Comparison of ENCODE assay signal across 1 cellular context in the genomic region with DNA sequence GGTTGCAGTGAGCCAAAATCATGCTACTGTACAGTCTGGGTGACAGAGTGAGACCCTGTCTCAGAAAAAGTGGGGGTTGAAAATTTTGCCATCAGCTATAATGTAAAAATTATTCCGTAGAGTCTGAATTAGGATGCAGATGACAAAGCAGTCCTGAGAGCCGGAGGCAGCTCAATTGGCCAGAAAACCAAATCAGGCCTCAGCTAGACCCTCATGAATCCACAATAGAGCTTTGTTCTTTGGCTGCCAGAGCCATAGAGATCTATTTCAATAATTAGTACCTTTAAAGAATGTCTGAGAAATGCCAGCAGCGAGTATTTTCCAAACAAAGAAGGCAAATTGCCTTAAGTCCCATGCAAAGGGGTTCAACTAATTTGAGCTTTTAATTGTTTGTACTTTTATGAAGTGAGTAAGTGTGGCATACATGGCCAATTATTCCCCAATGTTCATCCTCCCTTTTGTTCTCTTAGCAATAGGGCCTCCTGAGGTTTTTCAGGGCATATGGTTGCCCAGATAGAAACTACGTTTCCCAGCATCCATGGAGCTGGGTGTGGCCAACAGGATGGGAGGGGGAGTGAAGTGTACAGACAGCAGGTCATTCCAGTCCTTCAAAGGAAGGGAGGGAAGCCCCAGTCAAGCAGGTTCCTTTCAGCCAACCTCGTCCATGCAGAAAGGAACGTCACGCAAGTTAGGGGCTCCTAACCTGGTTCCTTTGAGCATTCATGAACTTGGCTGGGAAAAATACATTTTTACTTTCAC.
TF ChIP-seq lines count a peak whose summit lies in the region.

No MANE protein-coding gene starts in this region.

TF ChIP-seq in K562, 482 proteins besides CTCF, POLR2A, EP300 and RAD21 (continued from another document):
- peak; percentile 79 for TF ChIP-seq HCFC1 (IDR thresholded peaks at IDR 0.05; ENCODE audit: low read depth, low read length)
